ENCODE assay signal across 11 cellular contexts in genomic region chr4:74366367-74366891, GRCh38. TPM values are rescaled to one million over a fixed set of nuclear protein-coding genes. Genes with fewer than 3 reads are reported as not detected.
DNase-seq lines count a peak whose midpoint lies in the region; ATAC-seq and TF ChIP-seq lines count a peak whose summit lies in the region.
"Had no signal": no experiment of that assay in that cellular context is flagged by ENCODE, and none has a peak within 500 bp of the region (broad histone marks: within the 10 kb centered on the region; RNA-seq: fewer than 3 reads in every experiment).

No MANE protein-coding gene starts in this region.

- H3K27me3 Mint-ChIP-seq in type B pancreatic cell, result peaks cover 53% of the 10 kb centered on the region

- H3K4me3 ChIP-seq in RWPE2 (ENCODE audit: severe bottlenecking) (peak overlapping the region; percentile 62), A673 (ENCODE audit: low read depth, low read length, poor library complexity, severe bottlenecking) (no peak overlapping the region)

- intact Hi-C loops in A673 (cut with micrococcal nuclease; ENCODE audit: unreplicated experiment), result no loop called here

- POLR2A ChIA-PET in A673 (lab: Charles Lee; ENCODE audit: low non-redundant PET), result interaction anchor here (0.6 kb wide), 1 partner anchor 19 kb away, joined by 3 read pairs; no protein-coding TSS in a partner anchor

- DNase-seq in NOMO-1 treated with DMSO at 0.1 percent for 48 hours (lab: John Stamatoyannopoulos, UW; ENCODE audit: unreplicated experiment) (peak; percentile 9), NOMO-1 treated with dmso at 0.1 percent for 144 hours (lab: John Stamatoyannopoulos, UW; ENCODE audit: unreplicated experiment) (no peak), RWPE2 (ENCODE audit: low spot score) (no peak), type B pancreatic cell (ENCODE audit: extremely low spot score, unreplicated experiment) (no peak), UCSD-AML1 (lab: John Stamatoyannopoulos, UW; ENCODE audit: unreplicated experiment) (no peak), NCI-H69 (lab: John Stamatoyannopoulos, UW) (no peak), A673 (ENCODE audit: low spot score) (no peak)
- DNase-seq: T-helper 1 cell had no signal

- peaks cover 45% of the 10 kb centered on the region for H3K36me3 ChIP-seq in RWPE2 (ENCODE audit: low read depth)
- no peaks in the 10 kb centered on the region for H3K36me3 ChIP-seq in A673 (ENCODE audit: insufficient read depth, low read length, poor library complexity, severe bottlenecking)

- no peaks in the 10 kb centered on the region for H3K4me1 Mint-ChIP-seq in type B pancreatic cell (ENCODE audit: unreplicated experiment)

- peak overlapping the region; percentile 99 for H3K27ac ChIP-seq in RWPE2 (ENCODE audit: poor library complexity, severe bottlenecking)
- H3K27ac ChIP-seq in A673 (ENCODE audit: low read depth, low read length, poor library complexity, severe bottlenecking), result no peak overlapping the region
- H3K27ac ChIP-seq: HL-60 had no signal

- BruUV-seq in A673 (replicated peaks; lab: Mats Ljungman, UMichigan), result no TSS peak

- no peaks in the 10 kb centered on the region for H3K9me3 Mint-ChIP-seq in type B pancreatic cell

- ATAC-seq in HG02943 (IDR thresholded peaks at IDR 0.05; ENCODE audit: low read depth, unreplicated experiment) (peak; percentile 43), RWPE2 (ENCODE audit: low read depth) (no peak)

- H3K27me3 ChIP-seq in RWPE2 (ENCODE audit: insufficient read depth, poor library complexity, severe bottlenecking), result no peaks in the 10 kb centered on the region
- H3K27me3 ChIP-seq in A673 (replicated peaks; ENCODE audit: insufficient read depth, low read depth, low read length, poor library complexity), result no peaks in the 10 kb centered on the region

- H3K36me3 Mint-ChIP-seq in type B pancreatic cell, result no peaks in the 10 kb centered on the region

- H3K4me1 ChIP-seq in RWPE2 (ENCODE audit: insufficient read depth, poor library complexity, severe bottlenecking) (peaks cover 49% of the 10 kb centered on the region), A673 (ENCODE audit: insufficient read depth, low read length, poor library complexity, severe bottlenecking) (no peaks in the 10 kb centered on the region)

- H3K9me3 ChIP-seq in RWPE2 (ENCODE audit: severe bottlenecking), result no peaks in the 10 kb centered on the region
- H3K9me3 ChIP-seq in A673 (ENCODE audit: low read depth, low read length, poor library complexity, severe bottlenecking), result no peaks in the 10 kb centered on the region

- CTCF ChIA-PET in A673 (lab: Charles Lee), result no interaction called here

- peak overlapping the region; percentile 89 for H3K4me3 Mint-ChIP-seq in type B pancreatic cell

- no peak overlapping the region for H3K27ac Mint-ChIP-seq in type B pancreatic cell
- H3K27ac Mint-ChIP-seq: progenitor cell of endocrine pancreas had no signal

- TF ChIP-seq CTCF in RWPE2 (IDR thresholded peaks at IDR 0.05; ENCODE audit: poor library complexity, severe bottlenecking) (no peak), type B pancreatic cell (conservative IDR thresholded peaks at IDR 0.05) (no peak), A673 (conservative IDR thresholded peaks at IDR 0.05; ENCODE audit: low read depth, low read length) (no peak)

RNA-seq across cellular contexts. Expression of gene EREG, which starts 1.5 kb away (rescaled TPM):
- total RNA-seq in type B pancreatic cell (ENCODE audit: low replicate concordance) (3.1 and 4.4 TPM in 2 replicates), A673 (2021) (0.50 and 0.84 TPM in 2 replicates)
- total RNA-seq: progenitor cell of endocrine pancreas had no signal

RNA-seq across cellular contexts. Expression of gene EPGN, which starts 58.2 kb away (rescaled TPM):
- 2.4 and 16.6 TPM in 2 replicates for total RNA-seq in type B pancreatic cell (ENCODE audit: low replicate concordance)
- total RNA-seq in A673 (2021), result not detected in 2 replicates
- total RNA-seq: progenitor cell of endocrine pancreas had no signal
